Comparison of ENCODE assay signal across 9 cellular contexts in the genomic region with DNA sequence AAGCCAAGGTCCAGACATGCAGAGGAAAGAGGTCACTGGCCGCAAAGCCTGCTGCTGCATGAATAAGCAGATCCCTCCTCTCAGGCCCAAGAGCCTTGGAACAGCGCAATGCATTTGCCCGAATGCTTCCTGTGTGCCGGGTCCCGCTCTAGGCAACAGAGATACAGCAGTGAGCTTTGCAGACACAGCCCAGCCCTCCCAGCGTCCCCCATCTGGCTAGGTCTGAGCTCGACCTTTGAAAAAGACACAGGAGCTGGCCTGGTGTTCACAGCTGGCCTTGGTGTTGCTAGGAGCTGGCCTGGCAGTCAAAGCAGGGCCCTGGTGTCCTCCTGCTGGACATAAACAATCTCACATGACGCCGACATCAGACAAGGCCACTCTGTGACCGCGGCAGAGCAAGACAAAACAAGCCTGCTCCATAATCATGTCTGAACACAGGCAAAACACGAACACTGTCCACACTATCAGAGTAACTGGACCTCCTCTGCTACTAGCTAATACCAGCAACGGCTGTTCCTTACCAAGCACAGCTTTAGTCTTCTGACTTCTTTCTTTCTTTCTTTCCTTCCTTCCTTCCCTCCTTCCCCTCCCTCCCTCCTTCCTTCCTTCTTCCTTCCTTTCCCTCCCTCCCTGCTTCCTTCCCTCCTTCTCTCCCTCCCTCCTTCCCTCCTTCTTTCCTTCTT. TPM values are rescaled to one million over a fixed set of nuclear protein-coding genes. Genes with fewer than 3 reads are reported as not detected.
A peak's percentile ranks its signal among the peaks of the same experiment; 100 is the strongest.
DNase-seq lines count a peak whose midpoint lies in the region; ATAC-seq and TF ChIP-seq lines count a peak whose summit lies in the region.
"Had no signal": no experiment of that assay in that cellular context is flagged by ENCODE, and none has a peak within 500 bp of the region (broad histone marks: within the 10 kb centered on the region; RNA-seq: fewer than 3 reads in every experiment).

No MANE protein-coding gene starts in this region.

- in situ Hi-C loops in mammary epithelial cell (cut with MboI; ENCODE audit: low sequenced_read_pairs in 2 of 2): no loop called here

- no peaks in the 10 kb centered on the region for H4K20me1 ChIP-seq in mammary epithelial cell (ENCODE audit: insufficient read depth, low read length)

- H3K4me3 ChIP-seq in mammary epithelial cell (replicated peaks in 1 of 3; ENCODE audit: insufficient read depth in 1 of 3, low read depth in 2 of 3, low read length in 3 of 3) (peak overlapping the region in 1 of 3 experiments; percentile 6), psoas muscle (peak overlapping the region; percentile 22)

- H3K36me3 ChIP-seq in mammary epithelial cell (ENCODE audit: insufficient read depth, low read length): no peaks in the 10 kb centered on the region
- H3K36me3 ChIP-seq in psoas muscle (ENCODE audit: insufficient read depth in 1 of 2, low read depth in 1 of 2): no peaks in the 10 kb centered on the region

- H3K9ac ChIP-seq in mammary epithelial cell (ENCODE audit: insufficient read depth, low read length): peak overlapping the region; percentile 31

- BruUV-seq in mammary epithelial cell (replicated peaks; lab: Mats Ljungman, UMichigan): no TSS peak

- intact Hi-C loops in mammary epithelial cell (cut with micrococcal nuclease): no loop called here
- intact Hi-C loops in psoas muscle (cut with DNase I): no loop called here

- DNase-seq in DMS114 treated with DMSO at 0.1 percent for 48 hours (lab: John Stamatoyannopoulos, UW; ENCODE audit: unreplicated experiment) (peak; percentile 4), mammary epithelial cell (peak; percentile 85), hypothalamus (lab: John Stamatoyannopoulos, UW) (peak in 50 of 51 donors; percentile 13 to 93 (median 75)), psoas muscle (peak; percentile 40 to 74), A172 (ENCODE audit: low spot score) (no peak), NCI-H2171 (lab: John Stamatoyannopoulos, UW) (no peak), epidermal melanocyte (ENCODE audit: insufficient read length, low spot score) (no peak)
- DNase-seq: activated CD8-positive, alpha-beta memory T cell treated with anti-CD3 and anti-CD28 coated beads, Interleukin-2, amount 10 ng/mL, durations not matched to agents 7 days and 5 days had no signal

- peak overlapping the region; percentile 60 for H3K27ac ChIP-seq in mammary epithelial cell (ENCODE audit: insufficient read depth, low read depth, low read length)
- peak overlapping the region; percentile 62 for H3K27ac ChIP-seq in psoas muscle

- H3K4me1 ChIP-seq in mammary epithelial cell (ENCODE audit: insufficient read depth, low read length) (peaks cover 10% of the 10 kb centered on the region), psoas muscle (peaks cover 7% of the 10 kb centered on the region)

- peak; percentile 9 to 35 for TF ChIP-seq CTCF in mammary epithelial cell (conservative IDR thresholded peaks at IDR 0.05 in 1 of 2, IDR thresholded peaks at IDR 0.05 in 1 of 2; ENCODE audit: extremely low read depth in 1 of 2, insufficient read depth in 1 of 2, low read depth in 1 of 2, low read length in 2 of 2)
- TF ChIP-seq CTCF in psoas muscle (IDR thresholded peaks at IDR 0.05): no peak

- H3K4me2 ChIP-seq in mammary epithelial cell (ENCODE audit: insufficient read depth, low read depth, low read length): peak overlapping the region; percentile 71

- H3K27me3 ChIP-seq in mammary epithelial cell (ENCODE audit: insufficient read depth, low read length) (no peaks in the 10 kb centered on the region), psoas muscle (ENCODE audit: insufficient read depth in 3 of 3, low read length in 2 of 3) (no peaks in the 10 kb centered on the region)

- dilution Hi-C loops in mammary epithelial cell (cut with HindIII; ENCODE audit: low sequenced_read_pairs): no loop called here

- 5% methylated on average over 13 of the region's 13 CpGs for WGBS in mammary epithelial cell (ENCODE audit: low coverage, missing lambda C conversion rate)
- 14 to 21% (median 19%) methylated on average over 13 of the region's 13 CpGs for WGBS in psoas muscle, 3 donors

- CTCF ChIA-PET in mammary epithelial cell (lab: Charles Lee; ENCODE audit: low non-redundant PET): no interaction called here

- ATAC-seq in psoas muscle (peak; percentile 65 to 93 (median 76)), GM21515 (IDR thresholded peaks at IDR 0.05; ENCODE audit: unreplicated experiment) (no peak)
- ATAC-seq: activated CD8-positive, alpha-beta memory T cell treated with anti-CD3 and anti-CD28 coated beads, Interleukin-2, amount 10 ng/mL, durations not matched to agents 7 days and 5 days had no signal

- peak overlapping the region; percentile 96 for H2AFZ ChIP-seq in mammary epithelial cell (ENCODE audit: low read depth, low read length)

- H3K9me3 ChIP-seq in mammary epithelial cell (replicated peaks; ENCODE audit: insufficient read depth, low read length) (no peaks in the 10 kb centered on the region), psoas muscle (no peaks in the 10 kb centered on the region)

- no peaks in the 10 kb centered on the region for H3K79me2 ChIP-seq in mammary epithelial cell (ENCODE audit: insufficient read depth, low read length)

RNA-seq across cellular contexts. Expression of a gene that starts 5.7 kb away (rescaled TPM):
- total RNA-seq in mammary epithelial cell (1 to 10 TPM; 5.7 to 6.8 TPM), psoas muscle (1 to 10 TPM; 1.1 to 1.4 (median 1.2) TPM)
- polyA plus RNA-seq in mammary epithelial cell (2.1 TPM), psoas muscle (1 to 10 TPM; 1.0 to 1.1 (median 1.1) TPM)
- polyA minus RNA-seq in mammary epithelial cell: not detected
- 3.0 and 6.7 TPM in 2 replicates for total RNA-seq in A172 (2014; rRNA removed; shearing (Covaris generic))

RNA-seq across cellular contexts. Expression of a gene that starts 21.3 kb away (rescaled TPM):
- total RNA-seq in mammary epithelial cell: 10 to 100 TPM; 21.7 to 22.0 TPM
- polyA plus RNA-seq in mammary epithelial cell: 16.6 TPM
- polyA minus RNA-seq in mammary epithelial cell: 55.9 TPM
- total RNA-seq in psoas muscle: 100 to 1,000 TPM in 1 of 4 donors, 10 to 100 TPM in 3; 80.4 to 109 (median 90.1) TPM
- 100 to 1,000 TPM in 1 of 3 donors, 10 to 100 TPM in 2; 38.1 to 110 (median 88.9) TPM for polyA plus RNA-seq in psoas muscle
- total RNA-seq in A172 (2014; rRNA removed; shearing (Covaris generic)): 47.8 and 72.7 TPM in 2 replicates

RNA-seq across cellular contexts. Expression of a gene that starts 27.9 kb away (rescaled TPM):
- total RNA-seq in mammary epithelial cell (10 to 100 TPM; 10.2 to 15.7 TPM), psoas muscle (10 to 100 TPM; 15.4 to 23.8 (median 17.0) TPM)
- polyA plus RNA-seq in mammary epithelial cell (19.6 TPM), psoas muscle (10 to 100 TPM; 15.9 to 28.6 (median 20.2) TPM)
- polyA minus RNA-seq in mammary epithelial cell: 22.2 TPM
- 3.1 and 5.0 TPM in 2 replicates for total RNA-seq in A172 (2014; rRNA removed; shearing (Covaris generic))

RNA-seq across cellular contexts. Expression of a gene that starts 41.0 kb away (rescaled TPM):
- total RNA-seq in mammary epithelial cell (100 to 1,000 TPM; 100 to 118 TPM), psoas muscle (10 to 100 TPM; 53.3 to 72.8 (median 62.7) TPM)
- polyA plus RNA-seq in mammary epithelial cell (48.1 TPM), psoas muscle (10 to 100 TPM; 31.8 to 63.8 (median 34.6) TPM)
- polyA minus RNA-seq in mammary epithelial cell: 150 TPM
- 105 and 138 TPM in 2 replicates for total RNA-seq in A172 (2014; rRNA removed; shearing (Covaris generic))

Comparison
In these comparisons a context has a peak if more than half of its experiments do, and no peak if none do; other contexts are left out.
1. DNase-seq: peak in DMS114 treated with DMSO at 0.1 percent for 48 hours (single experiment), mammary epithelial cell (single experiment), hypothalamus (50 of 51) and psoas muscle (2 of 2); none in A172 (single experiment), NCI-H2171 (single experiment) and epidermal melanocyte (single experiment).